Comparison of ENCODE assay signal across 8 cellular contexts in the genomic region with DNA sequence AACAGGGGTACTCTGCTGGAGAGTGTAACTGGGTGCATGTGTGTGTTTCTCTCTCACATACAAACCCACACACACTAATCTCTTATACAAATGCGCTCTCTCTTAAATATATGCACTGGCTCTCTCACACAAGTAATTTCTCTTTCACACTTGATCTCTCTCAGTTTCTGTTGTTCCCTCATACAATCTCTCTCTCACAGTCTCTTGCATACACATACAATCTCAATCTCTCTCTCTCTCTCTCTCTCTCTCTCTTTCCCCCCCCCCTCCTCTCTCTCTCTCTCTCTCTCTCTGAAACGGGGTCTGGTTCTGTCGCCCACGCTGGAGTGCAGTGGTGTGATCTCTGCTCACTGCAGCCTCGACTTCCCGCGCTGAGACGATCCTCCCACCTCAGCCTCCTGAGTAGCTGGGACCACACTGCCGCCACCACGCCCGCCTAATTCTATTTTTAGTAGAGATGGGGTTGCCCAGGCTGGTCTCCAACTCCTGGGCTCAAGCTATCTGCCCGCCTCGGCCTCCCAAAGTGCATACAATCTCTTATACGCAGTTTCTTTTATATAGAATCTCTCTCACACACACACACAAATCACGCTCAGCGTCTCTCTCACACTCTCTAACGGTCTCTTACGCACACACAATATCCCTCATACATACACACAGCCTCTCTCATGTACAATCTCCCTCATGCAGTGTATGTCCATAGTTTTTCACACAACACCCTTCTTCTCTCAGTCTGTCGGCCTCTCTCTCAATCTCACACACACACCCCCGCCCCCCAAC. TPM values are rescaled to one million over a fixed set of nuclear protein-coding genes. Genes with fewer than 3 reads are reported as not detected.
A peak's percentile ranks its signal among the peaks of the same experiment; 100 is the strongest.
DNase-seq lines count a peak whose midpoint lies in the region; ATAC-seq and TF ChIP-seq lines count a peak whose summit lies in the region.

No MANE protein-coding gene starts in this region.

- H3K4me3 ChIP-seq in AG04450 (ENCODE audit: low read depth, low read length) = peak overlapping the region; percentile 54
- peak overlapping the region; percentile 23 for H3K4me3 ChIP-seq in Jurkat, Clone E6-1 (ENCODE audit: low read length)
- peak overlapping the region; percentile 79 for H3K4me3 ChIP-seq in colonic mucosa

- no peak overlapping the region for H3K27ac Mint-ChIP-seq in nephron progenitor cell

- no peaks in the 10 kb centered on the region for H3K36me3 ChIP-seq in colonic mucosa

- H3K27me3 ChIP-seq in AG04450 (ENCODE audit: control insufficient read depth, insufficient read depth, low read length) = no peaks in the 10 kb centered on the region
- H3K27me3 ChIP-seq in colonic mucosa = no peaks in the 10 kb centered on the region

- ATAC-seq in GM18870 (IDR thresholded peaks at IDR 0.05; ENCODE audit: unreplicated experiment) = no peak

- H3K36me3 Mint-ChIP-seq in nephron progenitor cell (ENCODE audit: low read depth) = no peaks in the 10 kb centered on the region

- DNase-seq in AG04450 (ENCODE audit: low read depth, low spot score) = no peak
- no peak for DNase-seq in Jurkat, Clone E6-1 (ENCODE audit: low read depth, low spot score)
- no peak for DNase-seq in colonic mucosa
- DNase-seq in nephron progenitor cell = no peak
- DNase-seq in ACHN = no peak
- no peak for DNase-seq in cerebellum (ENCODE audit: low spot score)
- DNase-seq in putamen (ENCODE audit: low spot score) = no peak

- H3K4me1 ChIP-seq in colonic mucosa = no peaks in the 10 kb centered on the region

- no peak overlapping the region for H3K27ac ChIP-seq in AG04450 (ENCODE audit: low read depth, low read length)
- no peak overlapping the region for H3K27ac ChIP-seq in colonic mucosa

- H3K4me3 Mint-ChIP-seq in nephron progenitor cell = peak overlapping the region; percentile 76

- no peaks in the 10 kb centered on the region for H3K9me3 Mint-ChIP-seq in nephron progenitor cell

- CTCF ChIA-PET in AG04450 (lab: Charles Lee) = no interaction called here

- H3K9me3 ChIP-seq in AG04450 (ENCODE audit: control insufficient read depth, insufficient read depth, low read length) = no peaks in the 10 kb centered on the region
- no peaks in the 10 kb centered on the region for H3K9me3 ChIP-seq in colonic mucosa

- H3K4me1 Mint-ChIP-seq in nephron progenitor cell = peaks cover 14% of the 10 kb centered on the region

- POLR2A ChIA-PET in AG04450 (lab: Yijun Ruan, JAX) = no interaction called here

- peaks cover 41% of the 10 kb centered on the region for H3K27me3 Mint-ChIP-seq in nephron progenitor cell (ENCODE audit: low read depth, poor library complexity)

- TF ChIP-seq CTCF in AG04450 (IDR thresholded peaks at IDR 0.05; ENCODE audit: low read depth, low read length) (no peak), colonic mucosa (IDR thresholded peaks at IDR 0.05) (no peak), nephron progenitor cell (IDR thresholded peaks at IDR 0.05) (no peak)

- intact Hi-C loops in colonic mucosa (cut with DNase I) = loop anchor here (5.0 kb wide), 1 partner anchor 37 kb away; no protein-coding TSS in a partner anchor

- in situ Hi-C loops in ACHN (cut with HindIII; ENCODE audit: low pct_ligation_motif_present, low pct_unique_long_range_greater_than_20kb, low sequenced_read_pairs) = no loop called here

- no peak overlapping the region for H3K9ac ChIP-seq in colonic mucosa (ENCODE audit: low read depth in 2 of 2, low read length in 2 of 2)

RNA-seq across cellular contexts. Expression of gene FAM241A, which starts 0.5 kb away (rescaled TPM):
- 0.21 and 0.36 TPM in 2 replicates for polyA plus RNA-seq in AG04450 (2011; rRNA removed)
- polyA minus RNA-seq in AG04450 (2011; rRNA and poly(A)+ RNA removed) = 0.18 and 0.48 TPM in 2 replicates
- polyA plus RNA-seq in Jurkat, Clone E6-1 (2012; ENCODE audit: insufficient read depth, insufficient read length) = 0.80 TPM
- 1 to 10 TPM; 1.4 to 1.9 TPM for total RNA-seq in colonic mucosa
- 1.9 TPM for total RNA-seq in cerebellum

Comparison
In these comparisons a context has a peak if more than half of its experiments do, and no peak if none do; other contexts are left out.
1. H3K4me3 ChIP-seq: peak in every context shown above with its lines; median percentile 79 in colonic mucosa; 54 in AG04450; 23 in Jurkat, Clone E6-1.